8 cellular contexts compared by ENCODE assay signal in genomic region chr4:46329118-46329976, GRCh38.
DNase-seq lines count a peak whose midpoint lies in the region; ATAC-seq, FAIRE-seq and TF ChIP-seq lines count a peak whose summit lies in the region.

No MANE protein-coding gene starts in this region.

- H3K27ac ChIP-seq in foreskin keratinocyte (no peak overlapping the region), thyroid gland (no peak overlapping the region)

- H3K4me1 ChIP-seq in foreskin keratinocyte (no peaks in the 10 kb centered on the region), thyroid gland (no peaks in the 10 kb centered on the region)

- H3K9me3 Mint-ChIP-seq in activated naive CD8-positive, alpha-beta T cell treated with anti-CD3 and anti-CD28 coated beads, Interleukin-2, amount 50 U/mL, for 24 hours = peaks cover 10% of the 10 kb centered on the region

- H3K4me1 Mint-ChIP-seq in activated naive CD8-positive, alpha-beta T cell treated with anti-CD3 and anti-CD28 coated beads, Interleukin-2, amount 50 U/mL, for 24 hours = no peaks in the 10 kb centered on the region

- ATAC-seq in HG03442 (IDR thresholded peaks at IDR 0.05; ENCODE audit: unreplicated experiment) = peak; percentile 63
- peak; percentile 89 for ATAC-seq in foreskin keratinocyte
- ATAC-seq in activated naive CD8-positive, alpha-beta T cell treated with anti-CD3 and anti-CD28 coated beads, Interleukin-2, amount 50 U/mL, for 24 hours = no peak

- no peak for FAIRE-seq in RCC 7860 (lab: Jason Lieb, UNC)

- H3K27me3 Mint-ChIP-seq in activated naive CD8-positive, alpha-beta T cell treated with anti-CD3 and anti-CD28 coated beads, Interleukin-2, amount 50 U/mL, for 24 hours = no peaks in the 10 kb centered on the region

- intact Hi-C loops in thyroid gland (cut with DNase I) = no loop called here

- no peaks in the 10 kb centered on the region for H3K36me3 Mint-ChIP-seq in activated naive CD8-positive, alpha-beta T cell treated with anti-CD3 and anti-CD28 coated beads, Interleukin-2, amount 50 U/mL, for 24 hours (ENCODE audit: low read depth)

- H3K9me3 ChIP-seq in thyroid gland = no peaks in the 10 kb centered on the region

- TF ChIP-seq POLR2A in thyroid gland (IDR thresholded peaks at IDR 0.05) = no peak

- H3K4me3 Mint-ChIP-seq in activated naive CD8-positive, alpha-beta T cell treated with anti-CD3 and anti-CD28 coated beads, Interleukin-2, amount 50 U/mL, for 24 hours = no peak overlapping the region

- DNase-seq in GM12865 (ENCODE audit: low read depth) = peak; percentile 39
- DNase-seq in RCC 7860 (ENCODE audit: low spot score) = peak; percentile 14
- DNase-seq in foreskin keratinocyte = peak; percentile 24 to 60
- peak; percentile 1 to 3 for DNase-seq in thyroid gland
- DNase-seq in activated naive CD8-positive, alpha-beta T cell treated with anti-CD3 and anti-CD28 coated beads, Interleukin-2, amount 50 U/mL, for 24 hours = no peak
- DNase-seq in stimulated activated CD4-positive, alpha-beta T cell treated with anti-CD3 and anti-CD28 coated beads, Interleukin-4, amount 100 ng/mL, for 4 hours = no peak
- DNase-seq in germinal center (ENCODE audit: low spot score) = no peak

- H3K27me3 ChIP-seq in foreskin keratinocyte (peaks cover 3% of the 10 kb centered on the region), thyroid gland (no peaks in the 10 kb centered on the region)

- H3K4me3 ChIP-seq in GM12865 (ENCODE audit: low read depth, low read length) (no peak overlapping the region), thyroid gland (replicated peaks in 1 of 3) (no peak overlapping the region)

- no peaks in the 10 kb centered on the region for H3K36me3 ChIP-seq in thyroid gland

- no peak overlapping the region for H3K27ac Mint-ChIP-seq in activated naive CD8-positive, alpha-beta T cell treated with anti-CD3 and anti-CD28 coated beads, Interleukin-2, amount 50 U/mL, for 24 hours

- peak; percentile 40 for TF ChIP-seq CTCF in GM12865 (IDR thresholded peaks at IDR 0.05; ENCODE audit: insufficient read depth, low read depth, low read length, missing control alignments)
- TF ChIP-seq CTCF in foreskin keratinocyte (conservative IDR thresholded peaks at IDR 0.05) = peak; percentile 76
- peak in 1 of 6 experiments; percentile 34 for TF ChIP-seq CTCF in thyroid gland (IDR thresholded peaks at IDR 0.05)

- WGBS in thyroid gland, 2 donors = 2 to 3% methylated on average over 2 of the region's 2 CpGs

Comparison
In these comparisons a context has a peak if more than half of its experiments do, and no peak if none do; other contexts are left out.
1. DNase-seq: peak in GM12865 (single experiment), RCC 7860 (single experiment), foreskin keratinocyte (2 of 2) and thyroid gland (2 of 2); none in activated naive CD8-positive, alpha-beta T cell treated with anti-CD3 and anti-CD28 coated beads, Interleukin-2, amount 50 U/mL, for 24 hours (single experiment), stimulated activated CD4-positive, alpha-beta T cell treated with anti-CD3 and anti-CD28 coated beads, Interleukin-4, amount 100 ng/mL, for 4 hours (0 of 2) and germinal center (single experiment).